Comparison of ENCODE assay signal across 8 cellular contexts in genomic region chr19:39834287-39834841, GRCh38. TPM values are rescaled to one million over a fixed set of nuclear protein-coding genes. Genes with fewer than 3 reads are reported as not detected.
DNase-seq lines count a peak whose midpoint lies in the region; ATAC-seq and FAIRE-seq lines count a peak whose summit lies in the region.

No MANE protein-coding gene starts in this region.

- peak overlapping the region; percentile 94 for H3K27ac ChIP-seq in substantia nigra (ENCODE audit: low read depth, low read length, poor library complexity, severe bottlenecking)

- no peaks in the 10 kb centered on the region for H3K9me3 Mint-ChIP-seq in activated CD4-positive, alpha-beta T cell treated with anti-CD3 and anti-CD28 coated beads for 36 hours (ENCODE audit: low read depth)
- H3K9me3 Mint-ChIP-seq in activated naive CD8-positive, alpha-beta T cell (ENCODE audit: low read depth): no peaks in the 10 kb centered on the region

- CTCF ChIA-PET in activated CD4-positive, alpha-beta T cell treated with anti-CD3 and anti-CD28 coated beads for 36 hours (lab: Charles Lee): interaction anchor here (1.1 to 2.2 kb wide), 2 partner anchors 10 to 13 kb away, joined by 3 to 38 read pairs; no protein-coding TSS in a partner anchor

- no peak for DNase-seq in activated CD4-positive, alpha-beta T cell treated with anti-CD3 and anti-CD28 coated beads for 36 hours
- DNase-seq in activated CD4-positive, alpha-beta T cell treated with anti-CD3 and anti-CD28 coated beads, Interleukin-2, amount 50 U/mL, for 4 hours: no peak
- DNase-seq in substantia nigra (lab: John Stamatoyannopoulos, UW) (peak in 1 of 49 donors; percentile 44), cerebellar cortex (ENCODE audit: low spot score) (no peak), anterior cingulate cortex (lab: John Stamatoyannopoulos, UW) (no peak)

- H3K36me3 Mint-ChIP-seq in activated CD4-positive, alpha-beta T cell treated with anti-CD3 and anti-CD28 coated beads for 36 hours (ENCODE audit: low read depth): peaks cover 64% of the 10 kb centered on the region
- peaks cover 8% of the 10 kb centered on the region for H3K36me3 Mint-ChIP-seq in activated naive CD8-positive, alpha-beta T cell

- H3K27ac Mint-ChIP-seq in activated CD4-positive, alpha-beta T cell treated with anti-CD3 and anti-CD28 coated beads for 36 hours: peak overlapping the region; percentile 84
- H3K27ac Mint-ChIP-seq in activated naive CD8-positive, alpha-beta T cell: peak overlapping the region; percentile 86

- ATAC-seq in activated CD4-positive, alpha-beta T cell treated with anti-CD3 and anti-CD28 coated beads for 36 hours: no peak
- no peak for ATAC-seq in HG03196 (IDR thresholded peaks at IDR 0.05; ENCODE audit: unreplicated experiment)

- peak overlapping the region; percentile 63 for H3K4me3 Mint-ChIP-seq in activated CD4-positive, alpha-beta T cell treated with anti-CD3 and anti-CD28 coated beads for 36 hours
- peak overlapping the region; percentile 82 for H3K4me3 Mint-ChIP-seq in activated naive CD8-positive, alpha-beta T cell

- intact Hi-C loops in activated CD4-positive, alpha-beta T cell treated with anti-CD3 and anti-CD28 coated beads for 36 hours (cut with DNase I, micrococcal nuclease): loop anchor here (1.0 to 5.0 kb wide), 9 partner anchors 10 to 968 kb away; partner anchors contain the start of genes FBL (in 1 of the 2), MAP3K10 (in 1 of the 2), PSMC4 (in 1 of the 2) and SAMD4B (in 1 of the 2)

- POLR2A ChIA-PET in activated CD4-positive, alpha-beta T cell treated with anti-CD3 and anti-CD28 coated beads for 36 hours (lab: Charles Lee): interaction anchor here (0.7 to 2.1 kb wide), 3 partner anchors 10 to 449 kb away, joined by 3 to 32 read pairs (median 5); partner anchors contain the start of gene FBL

- no peaks in the 10 kb centered on the region for H3K27me3 Mint-ChIP-seq in activated CD4-positive, alpha-beta T cell treated with anti-CD3 and anti-CD28 coated beads for 36 hours
- no peaks in the 10 kb centered on the region for H3K27me3 Mint-ChIP-seq in activated naive CD8-positive, alpha-beta T cell

- peaks cover 25% of the 10 kb centered on the region for H3K4me1 Mint-ChIP-seq in activated CD4-positive, alpha-beta T cell treated with anti-CD3 and anti-CD28 coated beads for 36 hours
- H3K4me1 Mint-ChIP-seq in activated naive CD8-positive, alpha-beta T cell (ENCODE audit: low read depth): peaks cover 24% of the 10 kb centered on the region

- peak; percentile 97 for FAIRE-seq in islet of Langerhans (lab: Jason Lieb, UNC)

RNA-seq across cellular contexts. Expression of gene DYRK1B, which starts 0.4 kb away (rescaled TPM):
- 1 to 10 TPM; 4.8 to 6.9 TPM for total RNA-seq in activated CD4-positive, alpha-beta T cell treated with anti-CD3 and anti-CD28 coated beads for 36 hours

RNA-seq across cellular contexts. Expression of gene FBL, which starts 11.8 kb away (rescaled TPM):
- total RNA-seq in activated CD4-positive, alpha-beta T cell treated with anti-CD3 and anti-CD28 coated beads for 36 hours: 100 to 1,000 TPM; 742 to 890 TPM

RNA-seq across cellular contexts. Expression of gene LEUTX, which starts 55.7 kb away (rescaled TPM):
- total RNA-seq in activated CD4-positive, alpha-beta T cell treated with anti-CD3 and anti-CD28 coated beads for 36 hours: not detected
